Comparison of ENCODE assay signal across 8 cellular contexts in genomic region chr2:223797811-223798721, GRCh38. TPM values are rescaled to one million over a fixed set of nuclear protein-coding genes. Genes with fewer than 3 reads are reported as not detected.
DNase-seq lines count a peak whose midpoint lies in the region; ATAC-seq and TF ChIP-seq lines count a peak whose summit lies in the region.

No MANE protein-coding gene starts in this region.

- H3K4me1 ChIP-seq in Caco-2 (peaks cover 90% of the 10 kb centered on the region), lung (ENCODE audit: control insufficient read depth in 2 of 2, insufficient read depth in 2 of 2, low read length in 2 of 2) (no peaks in the 10 kb centered on the region), HAP-1 (no peaks in the 10 kb centered on the region)

- no peaks in the 10 kb centered on the region for H3K9me3 ChIP-seq in Caco-2
- no peaks in the 10 kb centered on the region for H3K9me3 ChIP-seq in lung (ENCODE audit: control insufficient read depth in 2 of 2, insufficient read depth in 1 of 2, low read length in 1 of 2)
- no peaks in the 10 kb centered on the region for H3K9me3 ChIP-seq in HAP-1

- H3K27me3 Mint-ChIP-seq in Caco-2 (ENCODE audit: insufficient read depth, unreplicated experiment), result no peaks in the 10 kb centered on the region
- H3K27me3 Mint-ChIP-seq in central memory CD8-positive, alpha-beta T cell, result no peaks in the 10 kb centered on the region

- H3K4me1 Mint-ChIP-seq in Caco-2 (ENCODE audit: low read depth, unreplicated experiment), result peaks cover 55% of the 10 kb centered on the region
- H3K4me1 Mint-ChIP-seq in central memory CD8-positive, alpha-beta T cell, result no peaks in the 10 kb centered on the region

- no TSS peak for BruUV-seq in Caco-2 (replicated peaks; lab: Mats Ljungman, UMichigan)

- 56 to 72% methylated on average over 4 of the region's 4 CpGs for WGBS in lung, 2 donors

- H3K36me3 Mint-ChIP-seq in Caco-2 (ENCODE audit: insufficient read depth, unreplicated experiment), result peaks cover 76% of the 10 kb centered on the region
- peaks cover 3% of the 10 kb centered on the region for H3K36me3 Mint-ChIP-seq in central memory CD8-positive, alpha-beta T cell (ENCODE audit: insufficient read depth)

- CTCF ChIA-PET in Caco-2 (lab: Charles Lee), result interaction anchor here (0.6 to 2.7 kb wide), 9 partner anchors 10 to 122 kb away, joined by 3 to 15 read pairs (median 6); partner anchors contain the start of gene AP1S3

- H3K27me3 ChIP-seq in Caco-2 (replicated peaks; ENCODE audit: control insufficient read depth, insufficient read depth, low read length) (no peaks in the 10 kb centered on the region), lung (ENCODE audit: control insufficient read depth, insufficient read depth) (no peaks in the 10 kb centered on the region), HAP-1 (ENCODE audit: low read depth) (no peaks in the 10 kb centered on the region)

- POLR2A ChIA-PET in Caco-2 (lab: Charles Lee), result no interaction called here

- intact Hi-C loops in Caco-2 (cut with micrococcal nuclease; ENCODE audit: unreplicated experiment), result loop anchor here (1.0 to 5.0 kb wide), 5 partner anchors 71 to 492 kb away; no protein-coding TSS in a partner anchor

- ATAC-seq in GM19043 (IDR thresholded peaks at IDR 0.05; ENCODE audit: low read depth, unreplicated experiment) (peak; percentile 97), HG03095 (IDR thresholded peaks at IDR 0.05; ENCODE audit: unreplicated experiment) (peak; percentile 99), lung (ENCODE audit: insufficient read depth, low FRiP score) (no peak)
- peak; percentile 40 for ATAC-seq in central memory CD8-positive, alpha-beta T cell (replicated peaks; ENCODE audit: extremely low read depth, poor library complexity, severe bottlenecking)

- H3K4me3 Mint-ChIP-seq in Caco-2 (ENCODE audit: unreplicated experiment), result peak overlapping the region; percentile 12
- H3K4me3 Mint-ChIP-seq in central memory CD8-positive, alpha-beta T cell, result no peak overlapping the region

- no peak overlapping the region for H3K27ac ChIP-seq in lung (ENCODE audit: low read depth in 1 of 2, low read length in 1 of 2)

- DNase-seq in Caco-2 (peak in 1 of 2 experiments; percentile 50), NCI-H226 (peak; percentile 31), lung (ENCODE audit: low spot score) (no peak), NCI-H187 (lab: John Stamatoyannopoulos, UW) (no peak), HAP-1 (ENCODE audit: low spot score in 2 of 2) (no peak)
- DNase-seq in central memory CD8-positive, alpha-beta T cell (ENCODE audit: low spot score in 2 of 2), result no peak

- peak; percentile 56 to 72 for TF ChIP-seq CTCF in Caco-2 (IDR thresholded peaks at IDR 0.05; ENCODE audit: insufficient read depth in 1 of 2, low read depth in 1 of 2, low read length in 1 of 2, severe bottlenecking in 1 of 2, unreplicated experiment in 1 of 2)
- peak; percentile 25 for TF ChIP-seq CTCF in lung (IDR thresholded peaks at IDR 0.05; ENCODE audit: control extremely low read depth, extremely low read depth)

- H3K9me3 Mint-ChIP-seq in Caco-2 (ENCODE audit: unreplicated experiment), result peaks cover 6% of the 10 kb centered on the region
- H3K9me3 Mint-ChIP-seq in central memory CD8-positive, alpha-beta T cell, result no peaks in the 10 kb centered on the region

- H3K36me3 ChIP-seq in Caco-2 (ENCODE audit: control insufficient read depth, insufficient read depth, low read length) (no peaks in the 10 kb centered on the region), lung (ENCODE audit: control insufficient read depth in 2 of 2, insufficient read depth in 2 of 2, low read length in 2 of 2) (no peaks in the 10 kb centered on the region), HAP-1 (replicated peaks) (no peaks in the 10 kb centered on the region)

- no peak overlapping the region for H3K4me3 ChIP-seq in Caco-2 (ENCODE audit: low read depth, low read length)
- H3K4me3 ChIP-seq in lung, result no peak overlapping the region
- no peak overlapping the region for H3K4me3 ChIP-seq in HAP-1

- in situ Hi-C loops in HAP-1 (cut with MboI; ENCODE audit: low sequenced_read_pairs), result no loop called here

- peak overlapping the region; percentile 75 for H3K27ac Mint-ChIP-seq in Caco-2 (ENCODE audit: unreplicated experiment)
- no peak overlapping the region for H3K27ac Mint-ChIP-seq in central memory CD8-positive, alpha-beta T cell (ENCODE audit: low read depth)

RNA-seq across cellular contexts. Expression of gene AP1S3, which starts 39.3 kb away (rescaled TPM):
- total RNA-seq in Caco-2 (2022), result 180 TPM in 2 replicates
- total RNA-seq in lung, result 10 to 100 TPM in 1 of 2 donors, 1 to 10 TPM in 1; 6.3 to 14.2 TPM
- polyA plus RNA-seq in lung, result 1 to 10 TPM; 4.6 to 6.6 TPM

Comparison
In these comparisons a context has a peak if more than half of its experiments do, and no peak if none do; other contexts are left out.
1. RNA of gene AP1S3, which starts 39.3 kb away (total RNA-seq): 180 TPM in Caco-2; 6.3 to 14.2 TPM in lung; every median in the first group is over 10 times any median in the second.